Comparison of ENCODE assay signal across 20 cellular contexts in the genomic region with DNA sequence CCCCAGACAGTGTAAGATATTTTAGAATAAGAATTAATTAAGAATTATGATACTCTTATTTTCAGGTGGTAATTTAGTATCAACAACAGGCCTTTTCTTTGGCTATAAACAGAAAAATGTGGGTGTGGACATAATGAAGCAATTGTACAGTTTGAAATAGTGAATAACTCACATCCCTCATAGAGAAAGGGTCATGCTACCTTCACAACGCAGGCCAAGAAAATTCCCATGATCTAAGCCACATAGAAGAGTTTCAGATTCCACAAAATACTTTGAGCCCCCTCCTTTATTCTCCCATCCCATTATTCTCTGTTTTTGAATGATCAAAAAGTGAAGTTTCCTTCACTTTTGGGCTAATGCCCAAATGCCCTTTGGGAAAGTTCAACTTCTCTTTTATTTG.
"Had no signal": no experiment of that assay in that cellular context is flagged by ENCODE, and none has a peak within 500 bp of the region (broad histone marks: within the 10 kb centered on the region; RNA-seq: fewer than 3 reads in every experiment).

No MANE protein-coding gene starts in this region.

- H3K9me3 Mint-ChIP-seq: memory B cell; naive thymus-derived CD4-positive, alpha-beta T cell had no signal

- H3K9me3 ChIP-seq: esophagus muscularis mucosa, gastrocnemius medialis, heart right ventricle, left lung had no signal

- H3K27me3 Mint-ChIP-seq: memory B cell had no signal

- H3K4me3 Mint-ChIP-seq: memory B cell; naive thymus-derived CD4-positive, alpha-beta T cell had no signal

- H3K27me3 ChIP-seq: dorsolateral prefrontal cortex, esophagus muscularis mucosa, gastrocnemius medialis, heart right ventricle, left lung had no signal

- H3K36me3 ChIP-seq: esophagus muscularis mucosa, gastrocnemius medialis, heart right ventricle, left lung had no signal

- H3K4me1 ChIP-seq: foreskin keratinocyte had no signal

- DNase-seq: dorsolateral prefrontal cortex; effector CD4-positive, alpha-beta T cell; effector memory CD4-positive, alpha-beta T cell; foreskin keratinocyte; gastrocnemius medialis; glutamatergic neuron; head of caudate nucleus; heart right ventricle; hippocampal formation; left cardiac atrium; left lung; left ventricle myocardium superior; mammary epithelial cell; mesendoderm; midbrain; naive thymus-derived CD4-positive, alpha-beta T cell had no signal

- ATAC-seq: foreskin keratinocyte; gastrocnemius medialis; left cardiac atrium; left lung; naive thymus-derived CD4-positive, alpha-beta T cell had no signal

- H3K27ac ChIP-seq: coronary artery, esophagus muscularis mucosa, foreskin keratinocyte, gastrocnemius medialis, heart right ventricle, left lung had no signal

- H3K4me3 ChIP-seq: coronary artery, dorsolateral prefrontal cortex, esophagus muscularis mucosa, gastrocnemius medialis, heart right ventricle, left lung, lung had no signal

- H3K36me3 Mint-ChIP-seq: memory B cell; naive thymus-derived CD4-positive, alpha-beta T cell had no signal

- H3K27ac Mint-ChIP-seq: memory B cell; naive thymus-derived CD4-positive, alpha-beta T cell had no signal
